23 cellular contexts compared by ENCODE assay signal in the genomic region with DNA sequence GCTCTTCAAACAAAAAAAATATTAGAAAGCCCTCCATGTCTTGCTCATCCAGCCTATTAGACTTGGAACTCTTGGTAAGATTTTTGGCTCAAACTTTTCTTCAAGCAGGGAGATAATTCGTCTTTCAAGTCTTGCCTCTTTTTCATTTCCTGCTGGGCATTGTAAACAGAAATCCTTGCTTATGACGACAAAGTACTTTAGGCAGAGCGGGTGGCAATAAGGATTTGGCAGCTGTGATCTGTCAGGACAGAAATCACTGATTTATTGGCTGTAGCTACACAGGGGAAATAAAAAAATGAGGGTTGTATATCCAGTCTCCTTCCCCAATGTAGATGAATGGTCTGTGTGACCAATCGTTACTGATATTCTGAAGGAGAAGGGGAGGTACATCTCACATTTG.
A peak's percentile ranks its signal among the peaks of the same experiment; 100 is the strongest.
DNase-seq lines count a peak whose midpoint lies in the region; ATAC-seq and TF ChIP-seq lines count a peak whose summit lies in the region.
"Had no signal": no experiment of that assay in that cellular context is flagged by ENCODE, and none has a peak within 500 bp of the region (broad histone marks: within the 10 kb centered on the region; RNA-seq: fewer than 3 reads in every experiment).

No MANE protein-coding gene starts in this region.

- DNase-seq in DMS153 treated with DMSO at 0.1 percent for 48 hours (lab: John Stamatoyannopoulos, UW; ENCODE audit: unreplicated experiment), result peak; percentile 26
- peak; percentile 93 for DNase-seq in LNCaP clone FGC (ENCODE audit: low read depth)
- DNase-seq in neural progenitor cell (ENCODE audit: low spot score), result no peak
- DNase-seq in AG08396 (ENCODE audit: low spot score), result no peak
- no peak for DNase-seq in NCI-H187 (lab: John Stamatoyannopoulos, UW)
- no peak for DNase-seq in right lobe of liver
- DNase-seq: activated CD4-positive, alpha-beta T cell treated with anti-CD3 and anti-CD28 coated beads for 36 hours; activated CD8-positive, alpha-beta memory T cell treated with anti-CD3 and anti-CD28 coated beads, Interleukin-2, amount 10 ng/mL, durations not matched to agents 7 days and 5 days; activated naive CD4-positive, alpha-beta T cell treated with anti-CD3 and anti-CD28 coated beads for 36 hours; amygdala; dermis blood vessel endothelial cell; DMS 273 treated with DMSO at 0.1 percent for 48 hours; GM23248; lower lobe of right lung; MM.1S; NCI-H1436; NCI-H226; nephron progenitor cell; sigmoid colon had no signal

- no peaks in the 10 kb centered on the region for H3K27me3 ChIP-seq in neural progenitor cell
- no peaks in the 10 kb centered on the region for H3K27me3 ChIP-seq in right lobe of liver
- H3K27me3 ChIP-seq: cardiac muscle cell, sigmoid colon had no signal

- no peak for TF ChIP-seq POLR2A in right lobe of liver (IDR thresholded peaks at IDR 0.05)

- no peak for ATAC-seq in right lobe of liver
- ATAC-seq: activated CD4-positive, alpha-beta T cell treated with anti-CD3 and anti-CD28 coated beads for 36 hours; activated CD8-positive, alpha-beta memory T cell treated with anti-CD3 and anti-CD28 coated beads, Interleukin-2, amount 10 ng/mL, durations not matched to agents 7 days and 5 days; lower lobe of right lung had no signal

- no peak overlapping the region for H3K4me3 ChIP-seq in LNCaP clone FGC (ENCODE audit: low read depth, low read length)
- no peak overlapping the region for H3K4me3 ChIP-seq in neural progenitor cell
- H3K4me3 ChIP-seq in right lobe of liver, result no peak overlapping the region
- H3K4me3 ChIP-seq: cardiac muscle cell, GM23248, lower lobe of right lung, sigmoid colon had no signal

- H3K4me3 Mint-ChIP-seq in neural progenitor cell, result no peak overlapping the region
- H3K4me3 Mint-ChIP-seq: activated CD4-positive, alpha-beta T cell treated with anti-CD3 and anti-CD28 coated beads for 36 hours; activated CD8-positive, alpha-beta memory T cell treated with anti-CD3 and anti-CD28 coated beads, Interleukin-2, amount 10 ng/mL, durations not matched to agents 7 days and 5 days; activated naive CD4-positive, alpha-beta T cell treated with anti-CD3 and anti-CD28 coated beads for 36 hours; nephron progenitor cell; stimulated activated naive CD8-positive, alpha-beta T cell treated with anti-CD3 and anti-CD28 coated beads, Interleukin-15, Interleukin-2, amounts not matched to agents 100 ng/mL and 50 ng/mL, for 24 hours; T-helper 1 cell treated with Interleukin-12 subunit alpha and Interleukin-12 subunit beta and Interleukin-4 antibody, amounts not matched to agents 30 μg/mL and 1 μg/mL, for 36 hours had no signal

- H4K20me1 ChIP-seq in neural progenitor cell (ENCODE audit: low read depth), result no peaks in the 10 kb centered on the region

- no peaks in the 10 kb centered on the region for H3K27me3 Mint-ChIP-seq in neural progenitor cell (ENCODE audit: insufficient read depth, low read depth)
- H3K27me3 Mint-ChIP-seq: activated CD4-positive, alpha-beta T cell treated with anti-CD3 and anti-CD28 coated beads for 36 hours; activated CD8-positive, alpha-beta memory T cell treated with anti-CD3 and anti-CD28 coated beads, Interleukin-2, amount 10 ng/mL, durations not matched to agents 7 days and 5 days; stimulated activated naive CD8-positive, alpha-beta T cell treated with anti-CD3 and anti-CD28 coated beads, Interleukin-15, Interleukin-2, amounts not matched to agents 100 ng/mL and 50 ng/mL, for 24 hours had no signal

- peaks cover 4% of the 10 kb centered on the region for H3K4me1 Mint-ChIP-seq in neural progenitor cell
- H3K4me1 Mint-ChIP-seq: activated CD4-positive, alpha-beta T cell treated with anti-CD3 and anti-CD28 coated beads for 36 hours; activated CD8-positive, alpha-beta memory T cell treated with anti-CD3 and anti-CD28 coated beads, Interleukin-2, amount 10 ng/mL, durations not matched to agents 7 days and 5 days had no signal

- intact Hi-C loops in right lobe of liver (cut with DNase I), result no loop called here

- H3K36me3 ChIP-seq in neural progenitor cell (no peaks in the 10 kb centered on the region), right lobe of liver (no peaks in the 10 kb centered on the region)
- H3K36me3 ChIP-seq: cardiac muscle cell, lower lobe of right lung, sigmoid colon had no signal

- H3K27ac Mint-ChIP-seq in neural progenitor cell, result no peak overlapping the region
- H3K27ac Mint-ChIP-seq: activated CD4-positive, alpha-beta T cell treated with anti-CD3 and anti-CD28 coated beads for 36 hours; activated CD8-positive, alpha-beta memory T cell treated with anti-CD3 and anti-CD28 coated beads, Interleukin-2, amount 10 ng/mL, durations not matched to agents 7 days and 5 days; activated naive CD4-positive, alpha-beta T cell treated with anti-CD3 and anti-CD28 coated beads for 36 hours; nephron progenitor cell; stimulated activated naive CD8-positive, alpha-beta T cell treated with anti-CD3 and anti-CD28 coated beads, Interleukin-15, Interleukin-2, amounts not matched to agents 100 ng/mL and 50 ng/mL, for 24 hours; T-helper 1 cell treated with Interleukin-12 subunit alpha and Interleukin-12 subunit beta and Interleukin-4 antibody, amounts not matched to agents 30 μg/mL and 1 μg/mL, for 36 hours had no signal

- no peaks in the 10 kb centered on the region for H3K9me3 Mint-ChIP-seq in neural progenitor cell
- H3K9me3 Mint-ChIP-seq: activated naive CD4-positive, alpha-beta T cell treated with anti-CD3 and anti-CD28 coated beads for 36 hours; nephron progenitor cell; stimulated activated naive CD8-positive, alpha-beta T cell treated with anti-CD3 and anti-CD28 coated beads, Interleukin-15, Interleukin-2, amounts not matched to agents 100 ng/mL and 50 ng/mL, for 24 hours; T-helper 1 cell treated with Interleukin-12 subunit alpha and Interleukin-12 subunit beta and Interleukin-4 antibody, amounts not matched to agents 30 μg/mL and 1 μg/mL, for 36 hours had no signal

- H3K36me3 Mint-ChIP-seq in neural progenitor cell, result no peaks in the 10 kb centered on the region
- H3K36me3 Mint-ChIP-seq: activated CD8-positive, alpha-beta memory T cell treated with anti-CD3 and anti-CD28 coated beads, Interleukin-2, amount 10 ng/mL, durations not matched to agents 7 days and 5 days had no signal

- H2AFZ ChIP-seq in neural progenitor cell (replicated peaks), result peak overlapping the region; percentile 94
- H2AFZ ChIP-seq: GM23248 had no signal

- peak overlapping the region; percentile 9; the same call in 1 of the 2 replicates for H3K27ac ChIP-seq in VCaP
- no peak overlapping the region for H3K27ac ChIP-seq in neural progenitor cell
- H3K27ac ChIP-seq in right lobe of liver, result no peak overlapping the region
- H3K27ac ChIP-seq: cardiac muscle cell, GM23248, lower lobe of right lung, sigmoid colon had no signal

- no peaks in the 10 kb centered on the region for H3K79me2 ChIP-seq in neural progenitor cell (ENCODE audit: low read depth)

- no peaks in the 10 kb centered on the region for H3F3A ChIP-seq in neural progenitor cell (ENCODE audit: low read depth)

- no peak overlapping the region for H3K4me2 ChIP-seq in neural progenitor cell

- H3K9me3 ChIP-seq in neural progenitor cell (ENCODE audit: low read depth), result no peaks in the 10 kb centered on the region
- no peaks in the 10 kb centered on the region for H3K9me3 ChIP-seq in right lobe of liver
- H3K9me3 ChIP-seq: lower lobe of right lung, sigmoid colon had no signal

- no peak overlapping the region for H3K9ac ChIP-seq in neural progenitor cell
- H3K9ac ChIP-seq: GM23248 had no signal

- WGBS in right lobe of liver (ENCODE audit: insufficient coverage, low coverage, low lambda C conversion rate, missing lambda C conversion rate), result 73% methylated on average over 4 of the region's 4 CpGs

- TF ChIP-seq CTCF in LNCaP clone FGC (IDR thresholded peaks at IDR 0.05; ENCODE audit: control insufficient read depth, extremely low read depth, insufficient read depth) (no peak), VCaP (conservative IDR thresholded peaks at IDR 0.05) (no peak), neural progenitor cell (IDR thresholded peaks at IDR 0.05) (no peak), right lobe of liver (IDR thresholded peaks at IDR 0.05) (no peak)

- H3K4me1 ChIP-seq in neural progenitor cell, result no peaks in the 10 kb centered on the region
- no peaks in the 10 kb centered on the region for H3K4me1 ChIP-seq in right lobe of liver
- H3K4me1 ChIP-seq: lower lobe of right lung, sigmoid colon had no signal

Comparison
In these comparisons a context has a peak if more than half of its experiments do, and no peak if none do; other contexts are left out.
1. DNase-seq: peak in DMS153 treated with DMSO at 0.1 percent for 48 hours (single experiment) and LNCaP clone FGC (single experiment); none in neural progenitor cell (single experiment), AG08396 (single experiment), NCI-H187 (0 of 2) and right lobe of liver (0 of 3).